32 cellular contexts compared by ENCODE assay signal in genomic region chr11:112216591-112217105, GRCh38. TPM values are rescaled to one million over a fixed set of nuclear protein-coding genes. Genes with fewer than 3 reads are reported as not detected.
DNase-seq lines count a peak whose midpoint lies in the region; ATAC-seq and TF ChIP-seq lines count a peak whose summit lies in the region.
"Had no signal": no experiment of that assay in that cellular context is flagged by ENCODE, and none has a peak within 500 bp of the region (broad histone marks: within the 10 kb centered on the region; RNA-seq: fewer than 3 reads in every experiment).

No MANE protein-coding gene starts in this region.

- H3K4me3 Mint-ChIP-seq in HFFc6, result no peak overlapping the region
- H3K4me3 Mint-ChIP-seq in WTC11, result no peak overlapping the region
- H3K4me3 Mint-ChIP-seq: activated CD4-positive, alpha-beta T cell treated with anti-CD3 and anti-CD28 coated beads for 36 hours; activated CD8-positive, alpha-beta T cell treated with anti-CD3 and anti-CD28 coated beads for 36 hours; activated naive CD4-positive, alpha-beta T cell treated with anti-CD3 and anti-CD28 coated beads for 36 hours; H9; naive thymus-derived CD4-positive, alpha-beta T cell; T-helper 2 cell treated with Interferon-gamma antibody and Interleukin-4, amounts not matched to agents 5 μg/mL and 100 μg/mL, for 36 hours had no signal

- H3K27me3 Mint-ChIP-seq in HFFc6 (ENCODE audit: insufficient read depth) (peaks cover 2% of the 10 kb centered on the region; the same call in 1 of the 2 replicates), WTC11 (ENCODE audit: low read depth) (peaks cover 8% of the 10 kb centered on the region)
- H3K27me3 Mint-ChIP-seq: activated CD4-positive, alpha-beta T cell treated with anti-CD3 and anti-CD28 coated beads for 36 hours; progenitor cell of endocrine pancreas had no signal

- H3K27ac Mint-ChIP-seq in HFFc6 (peak overlapping the region; percentile 6; the same call in 1 of the 2 replicates), WTC11 (no peak overlapping the region)
- H3K27ac Mint-ChIP-seq: activated CD4-positive, alpha-beta T cell treated with anti-CD3 and anti-CD28 coated beads for 36 hours; activated CD8-positive, alpha-beta T cell treated with anti-CD3 and anti-CD28 coated beads for 36 hours; activated naive CD4-positive, alpha-beta T cell treated with anti-CD3 and anti-CD28 coated beads for 36 hours; H9; naive thymus-derived CD4-positive, alpha-beta T cell; progenitor cell of endocrine pancreas; T-helper 2 cell treated with Interferon-gamma antibody and Interleukin-4, amounts not matched to agents 5 μg/mL and 100 μg/mL, for 36 hours had no signal

- in situ Hi-C loops in astrocyte of the spinal cord (cut with HindIII; ENCODE audit: low sequenced_read_pairs), result no loop called here

- H3K36me3 Mint-ChIP-seq in HFFc6 (ENCODE audit: low read depth), result no peaks in the 10 kb centered on the region
- no peaks in the 10 kb centered on the region for H3K36me3 Mint-ChIP-seq in WTC11
- H3K36me3 Mint-ChIP-seq: naive thymus-derived CD4-positive, alpha-beta T cell had no signal

- ATAC-seq in GM21723 (IDR thresholded peaks at IDR 0.05; ENCODE audit: unreplicated experiment) (no peak), WTC11 (no peak)
- ATAC-seq: A549; activated CD4-positive, alpha-beta T cell treated with anti-CD3 and anti-CD28 coated beads for 36 hours; activated CD8-positive, alpha-beta T cell treated with anti-CD3 and anti-CD28 coated beads for 36 hours; lower lobe of right lung; naive thymus-derived CD4-positive, alpha-beta T cell had no signal

- CTCF ChIA-PET in WTC11 (lab: Charles Lee), result interaction anchor here (1.3 kb wide), 1 partner anchor 237 kb away, joined by 3 read pairs; no protein-coding TSS in a partner anchor

- H3K4me1 Mint-ChIP-seq in HFFc6 (ENCODE audit: low read depth) (peaks cover 47% of the 10 kb centered on the region), WTC11 (no peaks in the 10 kb centered on the region)
- H3K4me1 Mint-ChIP-seq: H9 had no signal

- H3K4me3 ChIP-seq in astrocyte of the spinal cord (ENCODE audit: low read depth, low read length), result no peak overlapping the region
- no peak overlapping the region for H3K4me3 ChIP-seq in fibroblast of villous mesenchyme (ENCODE audit: low read depth, low read length)
- H3K4me3 ChIP-seq: A549, BLaER1, breast epithelium, lower lobe of right lung, sigmoid colon, tibial nerve had no signal

- DNase-seq in AG09319 (ENCODE audit: extremely low read depth, low read depth) (peak; percentile 31), HFFc6 (peak; percentile 43), astrocyte of the spinal cord (ENCODE audit: low read depth, low spot score) (peak; percentile 42), fibroblast of villous mesenchyme (ENCODE audit: low read depth) (peak; percentile 89), NCI-H187 treated with DMSO at 0.1 percent for 48 hours (lab: John Stamatoyannopoulos, UW) (no peak), WTC11 (ENCODE audit: low spot score) (no peak), COLO829 (ENCODE audit: low spot score) (no peak)
- DNase-seq: activated CD4-positive, alpha-beta T cell treated with anti-CD3 and anti-CD28 coated beads for 36 hours; activated CD8-positive, alpha-beta memory T cell treated with anti-CD3 and anti-CD28 coated beads, Interleukin-2, amount 50 U/mL, for 48 hours; activated CD8-positive, alpha-beta T cell treated with anti-CD3 and anti-CD28 coated beads for 36 hours; activated naive CD4-positive, alpha-beta T cell treated with anti-CD3 and anti-CD28 coated beads for 36 hours; amniotic stem cell; H9; lower lobe of right lung; naive thymus-derived CD4-positive, alpha-beta T cell; NCI-H1048; NCI-H1694; NCI-H446 treated with DMSO at 0.1 percent for 48 hours; NCI-H82; sigmoid colon; stimulated activated CD4-positive, alpha-beta T cell treated with anti-CD3 and anti-CD28 coated beads, Interleukin-4, amount 100 ng/mL, for 24 hours had no signal

- no peak for TF ChIP-seq CTCF in AG09319 (IDR thresholded peaks at IDR 0.05; ENCODE audit: low read depth, low read length)
- no peak for TF ChIP-seq CTCF in HFFc6 (IDR thresholded peaks at IDR 0.05)
- no peak for TF ChIP-seq CTCF in astrocyte of the spinal cord (IDR thresholded peaks at IDR 0.05; ENCODE audit: low read depth, low read length)
- TF ChIP-seq CTCF in fibroblast of villous mesenchyme (IDR thresholded peaks at IDR 0.05; ENCODE audit: insufficient read depth, low read depth, low read length), result no peak
- TF ChIP-seq CTCF in WTC11 (IDR thresholded peaks at IDR 0.05), result no peak

- H3K9me3 Mint-ChIP-seq in HFFc6 (no peaks in the 10 kb centered on the region), WTC11 (no peaks in the 10 kb centered on the region)
- H3K9me3 Mint-ChIP-seq: activated CD8-positive, alpha-beta T cell treated with anti-CD3 and anti-CD28 coated beads for 36 hours; activated naive CD4-positive, alpha-beta T cell treated with anti-CD3 and anti-CD28 coated beads for 36 hours; H9; naive thymus-derived CD4-positive, alpha-beta T cell; T-helper 2 cell treated with Interferon-gamma antibody and Interleukin-4, amounts not matched to agents 5 μg/mL and 100 μg/mL, for 36 hours had no signal

- POLR2A ChIA-PET in WTC11 (lab: Charles Lee), result no interaction called here

TF ChIP-seq in WTC11, 78 proteins besides CTCF, POLR2A, EP300 and RAD21:
- TF ChIP-seq FOXK1 (CRISPR knock-in tag; IDR thresholded peaks at IDR 0.05) (no peak), GTF2I (CRISPR knock-in tag; conservative IDR thresholded peaks at IDR 0.05) (no peak)

RNA-seq across cellular contexts. Expression of gene PTS, which starts 9.6 kb away (rescaled TPM):
- total RNA-seq in HFFc6 (2021; fragmentation: NEBNext Ultra II Directional; extraction: Animal tissue kit (Norgen Biotek cat#: 25700)), result 10 to 100 TPM; 73.1 to 78.9 (median 75.7) TPM
- total RNA-seq in fibroblast of villous mesenchyme (59.9 and 67.8 TPM in 2 replicates), WTC11 (2021) (23.5 to 26.7 TPM (median 25.7 TPM) in 3 replicates)

RNA-seq across cellular contexts. Expression of gene BCO2, which starts 41.3 kb away (rescaled TPM):
- total RNA-seq in HFFc6 (2021; fragmentation: NEBNext Ultra II Directional; extraction: Animal tissue kit (Norgen Biotek cat#: 25700)), result 1 to 10 TPM in 5 of 6 experiments, under 1 TPM in 1; 0.83 to 2.0 (median 1.3) TPM
- total RNA-seq in fibroblast of villous mesenchyme (0.97 and 3.0 TPM in 2 replicates), WTC11 (2021) (0.48 to 1.3 TPM (median 1.0 TPM) in 3 replicates)
- total RNA-seq: kidney epithelial cell had no signal

RNA-seq across cellular contexts. Expression of gene PLET1, which starts 44.0 kb away (rescaled TPM):
- not detected for total RNA-seq in HFFc6 (2021; fragmentation: NEBNext Ultra II Directional; extraction: Animal tissue kit (Norgen Biotek cat#: 25700))
- total RNA-seq in fibroblast of villous mesenchyme, result not detected in 2 replicates
- total RNA-seq in WTC11 (2021), result not detected in 3 replicates
- total RNA-seq: activated CD4-positive, alpha-beta T cell treated with anti-CD3 and anti-CD28 coated beads for 36 hours; activated CD8-positive, alpha-beta T cell treated with anti-CD3 and anti-CD28 coated beads for 36 hours; activated naive CD4-positive, alpha-beta T cell treated with anti-CD3 and anti-CD28 coated beads for 36 hours; breast epithelium; endothelial cell of umbilical vein; H9; kidney epithelial cell; LHCN-M2; lower lobe of right lung; naive thymus-derived CD4-positive, alpha-beta T cell; progenitor cell of endocrine pancreas; RPMI7951; sigmoid colon; tibial nerve had no signal

RNA-seq across cellular contexts. Expression of gene TEX12, which starts 49.5 kb away (rescaled TPM):
- not detected for total RNA-seq in HFFc6 (2021; fragmentation: NEBNext Ultra II Directional; extraction: Animal tissue kit (Norgen Biotek cat#: 25700))
- total RNA-seq in fibroblast of villous mesenchyme (0.32 TPM in 1 of 2 replicates, not detected in the other), WTC11 (2021) (not detected in 3 replicates)
- total RNA-seq: activated CD8-positive, alpha-beta T cell treated with anti-CD3 and anti-CD28 coated beads for 36 hours; activated naive CD4-positive, alpha-beta T cell treated with anti-CD3 and anti-CD28 coated beads for 36 hours; kidney epithelial cell; LHCN-M2; lower lobe of right lung; progenitor cell of endocrine pancreas had no signal

RNA-seq across cellular contexts. Expression of gene IL18, which starts 52.8 kb away (rescaled TPM):
- total RNA-seq in HFFc6 (2021; fragmentation: NEBNext Ultra II Directional; extraction: Animal tissue kit (Norgen Biotek cat#: 25700)), result 1 to 10 TPM in 4 of 6 experiments, under 1 TPM in 2; 0.83 to 1.5 (median 1.2) TPM
- 1.6 and 2.2 TPM in 2 replicates for total RNA-seq in fibroblast of villous mesenchyme
- total RNA-seq in WTC11 (2021), result 0.74 to 0.82 TPM (median 0.82 TPM) in 3 replicates
- total RNA-seq: activated CD4-positive, alpha-beta T cell treated with anti-CD3 and anti-CD28 coated beads for 36 hours; activated CD8-positive, alpha-beta T cell treated with anti-CD3 and anti-CD28 coated beads for 36 hours; activated naive CD4-positive, alpha-beta T cell treated with anti-CD3 and anti-CD28 coated beads for 36 hours; RPMI7951 had no signal

Comparison
In these comparisons a context has a peak if more than half of its experiments do, and no peak if none do; other contexts are left out.
1. DNase-seq: peak in AG09319 (single experiment), HFFc6 (single experiment), astrocyte of the spinal cord (single experiment) and fibroblast of villous mesenchyme (single experiment); none in NCI-H187 treated with DMSO at 0.1 percent for 48 hours (single experiment), WTC11 (single experiment) and COLO829 (single experiment).